ENCODE assay signal across 21 cellular contexts in genomic region chr15:75502360-75502759, GRCh38. TPM values are rescaled to one million over a fixed set of nuclear protein-coding genes. Genes with fewer than 3 reads are reported as not detected.
DNase-seq lines count a peak whose midpoint lies in the region; ATAC-seq, FAIRE-seq and TF ChIP-seq lines count a peak whose summit lies in the region.
"Had no signal": no experiment of that assay in that cellular context is flagged by ENCODE, and none has a peak within 500 bp of the region (broad histone marks: within the 10 kb centered on the region; RNA-seq: fewer than 3 reads in every experiment).

No MANE protein-coding gene starts in this region.

- no peak overlapping the region for H3K4me3 ChIP-seq in small intestine (ENCODE audit: low read depth in 1 of 2, low read length in 2 of 2)
- H3K4me3 ChIP-seq: BLaER1, HAP-1 had no signal

- FAIRE-seq in small intestine (lab: Jason Lieb, UNC) = no peak
- FAIRE-seq: A204.1, G401.6, GM12892, H54 had no signal

- H3K36me3 ChIP-seq in small intestine (ENCODE audit: control insufficient read depth in 2 of 2, insufficient read depth in 2 of 2, low read length in 2 of 2) = peaks cover 4 to 10% of the 10 kb centered on the region in 2 donors

- peak overlapping the region; percentile 30 for H3K27ac Mint-ChIP-seq in activated CD8-positive, alpha-beta T cell treated with anti-CD3 and anti-CD28 coated beads, Interleukin-2, amount 10 ng/mL, durations not matched to agents 7 days and 5 days
- H3K27ac Mint-ChIP-seq in activated CD8-positive, alpha-beta T cell treated with anti-CD3 and anti-CD28 coated beads for 36 hours = no peak overlapping the region
- H3K27ac Mint-ChIP-seq in activated CD4-positive, alpha-beta T cell treated with anti-CD3 and anti-CD28 coated beads for 36 hours = no peak overlapping the region
- H3K27ac Mint-ChIP-seq: B cell; CD4-positive, CD25-positive, alpha-beta regulatory T cell; CD8-positive, alpha-beta T cell; HFFc6 had no signal

- intact Hi-C loops in activated CD8-positive, alpha-beta T cell treated with anti-CD3 and anti-CD28 coated beads for 36 hours (cut with micrococcal nuclease) = no loop called here
- intact Hi-C loops in left colon (cut with DNase I, micrococcal nuclease) = no loop called here
- intact Hi-C loops in activated CD4-positive, alpha-beta T cell treated with anti-CD3 and anti-CD28 coated beads for 36 hours (cut with DNase I, micrococcal nuclease) = no loop called here

- H3K4me1 ChIP-seq in small intestine (ENCODE audit: control insufficient read depth in 2 of 2, insufficient read depth in 1 of 2, low read depth in 1 of 2, low read length in 1 of 2) = no peaks in the 10 kb centered on the region
- H3K4me1 ChIP-seq: BLaER1, Caco-2, HAP-1 had no signal

- H3K4me1 Mint-ChIP-seq in activated CD8-positive, alpha-beta T cell treated with anti-CD3 and anti-CD28 coated beads, Interleukin-2, amount 10 ng/mL, durations not matched to agents 7 days and 5 days (ENCODE audit: low read depth) = no peaks in the 10 kb centered on the region
- no peaks in the 10 kb centered on the region for H3K4me1 Mint-ChIP-seq in activated CD8-positive, alpha-beta T cell treated with anti-CD3 and anti-CD28 coated beads for 36 hours (ENCODE audit: low read depth)
- H3K4me1 Mint-ChIP-seq in activated CD4-positive, alpha-beta T cell treated with anti-CD3 and anti-CD28 coated beads for 36 hours = no peaks in the 10 kb centered on the region
- H3K4me1 Mint-ChIP-seq: B cell; CD4-positive, CD25-positive, alpha-beta regulatory T cell had no signal

- H3K4me3 Mint-ChIP-seq in activated CD8-positive, alpha-beta T cell treated with anti-CD3 and anti-CD28 coated beads, Interleukin-2, amount 10 ng/mL, durations not matched to agents 7 days and 5 days = no peak overlapping the region
- no peak overlapping the region for H3K4me3 Mint-ChIP-seq in activated CD8-positive, alpha-beta T cell treated with anti-CD3 and anti-CD28 coated beads for 36 hours
- no peak overlapping the region for H3K4me3 Mint-ChIP-seq in activated CD4-positive, alpha-beta T cell treated with anti-CD3 and anti-CD28 coated beads for 36 hours
- H3K4me3 Mint-ChIP-seq: B cell; CD4-positive, CD25-positive, alpha-beta regulatory T cell; CD8-positive, alpha-beta T cell; HFFc6 had no signal

- WGBS in small intestine, 3 donors = 66 to 87% (median 73%) methylated on average over 8 of the region's 8 CpGs

- H3K36me3 Mint-ChIP-seq in activated CD8-positive, alpha-beta T cell treated with anti-CD3 and anti-CD28 coated beads, Interleukin-2, amount 10 ng/mL, durations not matched to agents 7 days and 5 days (ENCODE audit: low read depth) = peaks cover 39% of the 10 kb centered on the region
- peaks cover 11% of the 10 kb centered on the region for H3K36me3 Mint-ChIP-seq in activated CD8-positive, alpha-beta T cell treated with anti-CD3 and anti-CD28 coated beads for 36 hours (ENCODE audit: low read depth)
- H3K36me3 Mint-ChIP-seq in activated CD4-positive, alpha-beta T cell treated with anti-CD3 and anti-CD28 coated beads for 36 hours (ENCODE audit: low read depth) = peaks cover 9% of the 10 kb centered on the region

- no peaks in the 10 kb centered on the region for H3K27me3 Mint-ChIP-seq in activated CD8-positive, alpha-beta T cell treated with anti-CD3 and anti-CD28 coated beads, Interleukin-2, amount 10 ng/mL, durations not matched to agents 7 days and 5 days (ENCODE audit: low read depth)
- no peaks in the 10 kb centered on the region for H3K27me3 Mint-ChIP-seq in activated CD8-positive, alpha-beta T cell treated with anti-CD3 and anti-CD28 coated beads for 36 hours
- H3K27me3 Mint-ChIP-seq in activated CD4-positive, alpha-beta T cell treated with anti-CD3 and anti-CD28 coated beads for 36 hours = no peaks in the 10 kb centered on the region
- H3K27me3 Mint-ChIP-seq: B cell; CD4-positive, CD25-positive, alpha-beta regulatory T cell had no signal

- no peak for DNase-seq in activated CD8-positive, alpha-beta T cell treated with anti-CD3 and anti-CD28 coated beads, Interleukin-2, amount 10 ng/mL, durations not matched to agents 7 days and 5 days
- no peak for DNase-seq in activated CD8-positive, alpha-beta T cell treated with anti-CD3 and anti-CD28 coated beads for 36 hours
- DNase-seq in left colon (peak; percentile 15 to 30), small intestine (peak; percentile 64), NK-92 (lab: John Stamatoyannopoulos, UW; ENCODE audit: unreplicated experiment) (no peak)
- DNase-seq in activated CD4-positive, alpha-beta T cell treated with anti-CD3 and anti-CD28 coated beads for 36 hours = no peak
- DNase-seq: Caco-2; CD4-positive, CD25-positive, alpha-beta regulatory T cell; CD8-positive, alpha-beta T cell; DMS153; GOT3; HFFc6 had no signal

- no peaks in the 10 kb centered on the region for H3K9me3 ChIP-seq in small intestine (ENCODE audit: control insufficient read depth, low read depth)
- H3K9me3 ChIP-seq: Caco-2, HAP-1 had no signal

- POLR2A ChIA-PET in activated CD8-positive, alpha-beta T cell treated with anti-CD3 and anti-CD28 coated beads, Interleukin-2, amount 10 ng/mL, durations not matched to agents 7 days and 5 days (lab: Charles Lee) = no interaction called here
- POLR2A ChIA-PET in activated CD8-positive, alpha-beta T cell treated with anti-CD3 and anti-CD28 coated beads for 36 hours (lab: Charles Lee) = no interaction called here
- POLR2A ChIA-PET in activated CD4-positive, alpha-beta T cell treated with anti-CD3 and anti-CD28 coated beads for 36 hours (lab: Charles Lee) = no interaction called here

- no peak for ATAC-seq in activated CD8-positive, alpha-beta T cell treated with anti-CD3 and anti-CD28 coated beads, Interleukin-2, amount 10 ng/mL, durations not matched to agents 7 days and 5 days
- ATAC-seq in activated CD8-positive, alpha-beta T cell treated with anti-CD3 and anti-CD28 coated beads for 36 hours = no peak
- ATAC-seq in left colon = peak; percentile 98
- ATAC-seq in activated CD4-positive, alpha-beta T cell treated with anti-CD3 and anti-CD28 coated beads for 36 hours = no peak
- ATAC-seq: CD8-positive, alpha-beta T cell had no signal

- no peaks in the 10 kb centered on the region for H3K9me3 Mint-ChIP-seq in activated CD8-positive, alpha-beta T cell treated with anti-CD3 and anti-CD28 coated beads, Interleukin-2, amount 10 ng/mL, durations not matched to agents 7 days and 5 days (ENCODE audit: insufficient read depth)
- no peaks in the 10 kb centered on the region for H3K9me3 Mint-ChIP-seq in activated CD8-positive, alpha-beta T cell treated with anti-CD3 and anti-CD28 coated beads for 36 hours
- H3K9me3 Mint-ChIP-seq in activated CD4-positive, alpha-beta T cell treated with anti-CD3 and anti-CD28 coated beads for 36 hours (ENCODE audit: low read depth) = no peaks in the 10 kb centered on the region
- H3K9me3 Mint-ChIP-seq: CD4-positive, CD25-positive, alpha-beta regulatory T cell; CD8-positive, alpha-beta T cell; HFFc6 had no signal

- H3K27me3 ChIP-seq in small intestine (ENCODE audit: control insufficient read depth in 2 of 2, insufficient read depth in 2 of 2, low read length in 2 of 2) = no peaks in the 10 kb centered on the region
- H3K27me3 ChIP-seq: BLaER1 had no signal

- H3K27ac ChIP-seq in small intestine (ENCODE audit: low read depth in 1 of 2, low read length in 1 of 2) = no peak overlapping the region
- H3K27ac ChIP-seq: 22Rv1, BLaER1, C4-2B had no signal

- CTCF ChIA-PET in activated CD8-positive, alpha-beta T cell treated with anti-CD3 and anti-CD28 coated beads, Interleukin-2, amount 10 ng/mL, durations not matched to agents 7 days and 5 days (lab: Charles Lee) = no interaction called here
- CTCF ChIA-PET in activated CD8-positive, alpha-beta T cell treated with anti-CD3 and anti-CD28 coated beads for 36 hours (lab: Charles Lee) = no interaction called here
- CTCF ChIA-PET in activated CD4-positive, alpha-beta T cell treated with anti-CD3 and anti-CD28 coated beads for 36 hours (lab: Charles Lee) = no interaction called here

- no peak for TF ChIP-seq CTCF in activated CD8-positive, alpha-beta T cell treated with anti-CD3 and anti-CD28 coated beads for 36 hours (IDR thresholded peaks at IDR 0.05)

RNA-seq across cellular contexts. Expression of gene SIN3A, which starts 50.9 kb away (rescaled TPM):
- total RNA-seq in activated CD8-positive, alpha-beta T cell treated with anti-CD3 and anti-CD28 coated beads, Interleukin-2, amount 10 ng/mL, durations not matched to agents 7 days and 5 days = 100 to 1,000 TPM in 1 of 2 experiments, 10 to 100 TPM in 1; 96.7 to 104 TPM
- total RNA-seq in activated CD8-positive, alpha-beta T cell treated with anti-CD3 and anti-CD28 coated beads for 36 hours = 10 to 100 TPM; 67.5 to 72.4 TPM
- 10 to 100 TPM; 45.7 to 56.1 TPM for total RNA-seq in left colon
- polyA plus RNA-seq in small intestine = 10 to 100 TPM in 1 of 3 donors, 1 to 10 TPM in 2; 7.6 to 14.0 (median 9.8) TPM
- total RNA-seq in activated CD4-positive, alpha-beta T cell treated with anti-CD3 and anti-CD28 coated beads for 36 hours = 10 to 100 TPM; 87.4 to 92.0 TPM

Comparison
In these comparisons a context has a peak if more than half of its experiments do, and no peak if none do; other contexts are left out.
1. DNase-seq: peak in left colon (2 of 2) and small intestine (single experiment); none in activated CD8-positive, alpha-beta T cell treated with anti-CD3 and anti-CD28 coated beads, Interleukin-2, amount 10 ng/mL, durations not matched to agents 7 days and 5 days (single experiment), activated CD8-positive, alpha-beta T cell treated with anti-CD3 and anti-CD28 coated beads for 36 hours (single experiment), NK-92 (single experiment) and activated CD4-positive, alpha-beta T cell treated with anti-CD3 and anti-CD28 coated beads for 36 hours (single experiment).